In the genomic region with DNA sequence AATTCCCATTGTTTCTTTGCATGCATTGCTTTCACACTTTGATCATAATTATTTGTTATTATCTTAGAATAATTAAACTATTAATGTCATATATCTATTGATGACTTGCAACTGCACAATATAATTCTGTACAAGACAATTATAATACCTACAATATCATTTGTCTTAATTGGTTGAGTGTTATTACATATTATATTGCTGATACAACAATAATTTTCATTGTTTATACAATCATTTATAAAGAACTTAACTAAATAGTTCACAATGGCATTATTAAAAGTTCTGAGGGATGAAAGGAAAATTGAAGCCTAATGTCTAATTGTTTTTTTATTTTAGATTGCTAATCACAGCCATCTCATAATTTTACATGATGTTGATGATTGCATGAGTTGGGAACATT, we compare ENCODE assay signal across 22 cellular contexts.
"Had no signal": no experiment of that assay in that cellular context is flagged by ENCODE, and none has a peak within 500 bp of the region (broad histone marks: within the 10 kb centered on the region; RNA-seq: fewer than 3 reads in every experiment).

No MANE protein-coding gene starts in this region.

- ATAC-seq: foreskin keratinocyte; gastroesophageal sphincter; heart left ventricle; left cardiac atrium; left lung; left ventricle myocardium superior; lower lobe of right lung; mucosa of descending colon; naive thymus-derived CD8-positive, alpha-beta T cell had no signal

- H3K4me3 ChIP-seq: coronary artery, dorsolateral prefrontal cortex, esophagus muscularis mucosa, gastroesophageal sphincter, heart left ventricle, hepatocyte, left lung, lower lobe of right lung, mucosa of descending colon had no signal

- DNase-seq: dermis blood vessel endothelial cell; dorsolateral prefrontal cortex; effector CD4-positive, alpha-beta T cell; effector memory CD4-positive, alpha-beta T cell; foreskin keratinocyte; heart left ventricle; hypothalamus; immature natural killer cell; left cardiac atrium; left lung; left ventricle myocardium superior; lower lobe of right lung; mesenchymal stem cell; mucosa of descending colon; naive B cell; naive thymus-derived CD8-positive, alpha-beta T cell had no signal

- H2AFZ ChIP-seq: hepatocyte had no signal

- H3K4me1 ChIP-seq: esophagus muscularis mucosa, foreskin keratinocyte, gastroesophageal sphincter, heart left ventricle, left lung, lower lobe of right lung had no signal

- H3K36me3 ChIP-seq: esophagus muscularis mucosa, gastroesophageal sphincter, heart left ventricle, left lung, lower lobe of right lung had no signal

- H3K27me3 ChIP-seq: dorsolateral prefrontal cortex, esophagus muscularis mucosa, foreskin keratinocyte, gastroesophageal sphincter, heart left ventricle, hepatocyte, left lung had no signal

- H3K79me2 ChIP-seq: hepatocyte had no signal

- H3K4me2 ChIP-seq: hepatocyte had no signal

- H3K27ac ChIP-seq: coronary artery, dorsolateral prefrontal cortex, esophagus muscularis mucosa, foreskin keratinocyte, gastroesophageal sphincter, heart left ventricle, hepatocyte, left lung, lower lobe of right lung had no signal

- FAIRE-seq: endothelial cell of umbilical vein, keratinocyte had no signal

- H3K9me3 ChIP-seq: esophagus muscularis mucosa, gastroesophageal sphincter, heart left ventricle, left lung, lower lobe of right lung, mucosa of descending colon had no signal
